1 cellular context compared by ENCODE assay signal in the genomic region with DNA sequence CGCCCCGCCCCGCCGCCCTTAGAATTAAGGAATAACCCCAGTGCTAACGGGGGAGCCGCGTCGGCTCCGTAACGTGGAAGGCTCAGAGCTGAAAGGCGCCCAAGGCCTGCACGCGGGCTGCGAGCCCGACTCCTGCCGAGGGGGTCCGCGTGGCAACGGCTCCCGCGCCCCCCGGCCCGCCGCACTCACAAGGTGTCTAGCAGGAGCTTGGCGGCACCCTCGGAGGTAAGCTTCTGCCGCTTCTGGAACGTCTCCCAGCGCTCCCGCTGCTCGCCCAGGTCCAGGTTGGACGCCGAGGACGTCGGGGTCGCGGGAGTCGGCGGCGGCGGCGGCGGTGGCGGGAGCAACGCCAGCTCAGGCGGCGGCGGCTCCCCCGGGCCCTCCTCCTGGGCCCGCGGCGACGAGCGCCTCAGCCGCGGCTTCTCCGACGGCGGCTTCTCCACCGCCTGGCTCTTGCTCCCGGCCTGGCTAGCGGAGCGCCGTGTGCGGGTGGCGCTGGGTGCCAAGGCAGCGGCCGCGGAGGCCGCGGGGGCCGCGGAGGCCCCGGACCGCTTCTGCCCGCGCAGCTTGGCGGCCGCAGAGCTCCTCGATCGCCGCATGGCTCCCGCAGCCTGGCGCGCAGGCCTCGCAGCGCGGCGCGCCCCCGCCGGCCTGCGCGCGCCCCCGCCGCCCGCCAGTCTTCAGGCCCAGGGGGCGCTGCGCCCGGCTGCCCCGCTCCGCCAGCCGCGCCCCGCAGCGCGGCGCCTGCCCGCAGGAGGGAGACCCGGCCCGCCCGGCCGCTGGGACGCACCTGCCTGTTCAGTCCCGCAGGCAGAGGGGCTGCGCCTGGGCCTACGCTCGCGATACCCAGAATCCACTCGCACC.
TF ChIP-seq lines count a peak whose summit lies in the region.

A gene (minus strand): TSS at position 632 of the 864 bp plus-strand sequence. CDS start 33 bp downstream, at position 599.

TF ChIP-seq in HepG2, 621 proteins besides CTCF, POLR2A, EP300 and RAD21 (continued from another document and continues in another):
- TF ChIP-seq, protein P1, sequence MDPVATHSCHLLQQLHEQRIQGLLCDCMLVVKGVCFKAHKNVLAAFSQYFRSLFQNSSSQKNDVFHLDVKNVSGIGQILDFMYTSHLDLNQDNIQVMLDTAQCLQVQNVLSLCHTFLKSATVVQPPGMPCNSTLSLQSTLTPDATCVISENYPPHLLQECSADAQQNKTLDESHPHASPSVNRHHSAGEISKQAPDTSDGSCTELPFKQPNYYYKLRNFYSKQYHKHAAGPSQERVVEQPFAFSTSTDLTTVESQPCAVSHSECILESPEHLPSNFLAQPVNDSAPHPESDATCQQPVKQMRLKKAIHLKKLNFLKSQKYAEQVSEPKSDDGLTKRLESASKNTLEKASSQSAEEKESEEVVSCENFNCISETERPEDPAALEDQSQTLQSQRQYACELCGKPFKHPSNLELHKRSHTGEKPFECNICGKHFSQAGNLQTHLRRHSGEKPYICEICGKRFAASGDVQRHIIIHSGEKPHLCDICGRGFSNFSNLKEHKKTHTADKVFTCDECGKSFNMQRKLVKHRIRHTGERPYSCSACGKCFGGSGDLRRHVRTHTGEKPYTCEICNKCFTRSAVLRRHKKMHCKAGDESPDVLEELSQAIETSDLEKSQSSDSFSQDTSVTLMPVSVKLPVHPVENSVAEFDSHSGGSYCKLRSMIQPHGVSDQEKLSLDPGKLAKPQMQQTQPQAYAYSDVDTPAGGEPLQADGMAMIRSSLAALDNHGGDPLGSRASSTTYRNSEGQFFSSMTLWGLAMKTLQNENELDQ (CRISPR knock-in tag; IDR thresholded peaks at IDR 0.05; ENCODE audit: borderline replicate concordance), result no peak
- TF ChIP-seq NFE2L2 (IDR thresholded peaks at IDR 0.05; ENCODE audit: low read length) (no peak), DR1 (CRISPR knock-in tag; IDR thresholded peaks at IDR 0.05) (peak; percentile 67; the same call in 1 of the 2 replicates), ZNF879 (CRISPR knock-in tag; IDR thresholded peaks at IDR 0.05) (no peak; the same call in 1 of the 2 replicates), TEAD3 (CRISPR knock-in tag; optimal IDR thresholded peaks at IDR 0.05; ENCODE audit: borderline replicate concordance) (peak; percentile 8), ETV6 (CRISPR knock-in tag; conservative IDR thresholded peaks at IDR 0.05) (no peak), ZNF331 (CRISPR knock-in tag; IDR thresholded peaks at IDR 0.05) (0 out of 2 replicates have a peak, but pooled peaks have one; percentile 30), NFATC3 (CRISPR knock-in tag; IDR thresholded peaks at IDR 0.05) (0 out of 2 replicates have a peak, but pooled peaks have one; percentile 7), ZNF232 (CRISPR knock-in tag; IDR thresholded peaks at IDR 0.05; ENCODE audit: borderline replicate concordance) (no peak), GABPB1 (CRISPR knock-in tag; IDR thresholded peaks at IDR 0.05) (peak; percentile 15; the same call in 1 of the 2 replicates), NONO (IDR thresholded peaks at IDR 0.05) (no peak), NONO (CRISPR knock-in tag; conservative IDR thresholded peaks at IDR 0.05) (no peak; the same call in 1 of the 2 replicates), ZNF75D (CRISPR knock-in tag; IDR thresholded peaks at IDR 0.05; ENCODE audit: borderline replicate concordance) (0 out of 2 replicates have a peak, but pooled peaks have one; percentile 54), MYC (CRISPR knock-in tag; IDR thresholded peaks at IDR 0.05; ENCODE audit: borderline replicate concordance) (peak; percentile 60), ARHGAP35 (CRISPR knock-in tag; IDR thresholded peaks at IDR 0.05; ENCODE audit: borderline replicate concordance) (no peak), TCF12 (IDR thresholded peaks at IDR 0.05) (no peak), TCF12 (CRISPR knock-in tag; IDR thresholded peaks at IDR 0.05) (0 out of 2 replicates have a peak, but pooled peaks have one; percentile 4), TMF1 (CRISPR knock-in tag; IDR thresholded peaks at IDR 0.05; ENCODE audit: low read depth) (peak; percentile 76; the same call in 1 of the 2 replicates), THAP11 (CRISPR knock-in tag; IDR thresholded peaks at IDR 0.05) (0 out of 2 replicates have a peak, but pooled peaks have one; percentile 31), NFE2L1 (CRISPR knock-in tag; IDR thresholded peaks at IDR 0.05; ENCODE audit: borderline replicate concordance) (no peak), PHF21A (CRISPR knock-in tag; IDR thresholded peaks at IDR 0.05) (peak; percentile 53), REPIN1 (CRISPR knock-in tag; IDR thresholded peaks at IDR 0.05; ENCODE audit: borderline replicate concordance, low read depth) (no peak; the same call in 1 of the 2 replicates), KDM2A (CRISPR knock-in tag; IDR thresholded peaks at IDR 0.05; ENCODE audit: borderline replicate concordance, low read depth) (0 out of 2 replicates have a peak, but pooled peaks have one; percentile 3), ZC3H4 (CRISPR knock-in tag; IDR thresholded peaks at IDR 0.05; ENCODE audit: borderline replicate concordance) (no peak), WIZ (CRISPR knock-in tag; IDR thresholded peaks at IDR 0.05) (0 out of 2 replicates have a peak, but pooled peaks have one; percentile 52), ZNF256 (CRISPR knock-in tag; conservative IDR thresholded peaks at IDR 0.05) (no peak), KMT2A (CRISPR knock-in tag; IDR thresholded peaks at IDR 0.05) (peak; percentile 25; the same call in 1 of the 2 replicates), ZNF766 (CRISPR knock-in tag; IDR thresholded peaks at IDR 0.05; ENCODE audit: borderline replicate concordance) (peak; percentile 26; the same call in 1 of the 2 replicates), ZNF780A (CRISPR knock-in tag; IDR thresholded peaks at IDR 0.05) (no peak)
- TF ChIP-seq, protein P2, sequence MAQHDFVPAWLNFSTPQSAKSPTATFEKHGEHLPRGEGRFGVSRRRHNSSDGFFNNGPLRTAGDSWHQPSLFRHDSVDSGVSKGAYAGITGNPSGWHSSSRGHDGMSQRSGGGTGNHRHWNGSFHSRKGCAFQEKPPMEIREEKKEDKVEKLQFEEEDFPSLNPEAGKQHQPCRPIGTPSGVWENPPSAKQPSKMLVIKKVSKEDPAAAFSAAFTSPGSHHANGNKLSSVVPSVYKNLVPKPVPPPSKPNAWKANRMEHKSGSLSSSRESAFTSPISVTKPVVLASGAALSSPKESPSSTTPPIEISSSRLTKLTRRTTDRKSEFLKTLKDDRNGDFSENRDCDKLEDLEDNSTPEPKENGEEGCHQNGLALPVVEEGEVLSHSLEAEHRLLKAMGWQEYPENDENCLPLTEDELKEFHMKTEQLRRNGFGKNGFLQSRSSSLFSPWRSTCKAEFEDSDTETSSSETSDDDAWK (CRISPR knock-in tag; IDR thresholded peaks at IDR 0.05), result no peak
- TF ChIP-seq, protein P3, sequence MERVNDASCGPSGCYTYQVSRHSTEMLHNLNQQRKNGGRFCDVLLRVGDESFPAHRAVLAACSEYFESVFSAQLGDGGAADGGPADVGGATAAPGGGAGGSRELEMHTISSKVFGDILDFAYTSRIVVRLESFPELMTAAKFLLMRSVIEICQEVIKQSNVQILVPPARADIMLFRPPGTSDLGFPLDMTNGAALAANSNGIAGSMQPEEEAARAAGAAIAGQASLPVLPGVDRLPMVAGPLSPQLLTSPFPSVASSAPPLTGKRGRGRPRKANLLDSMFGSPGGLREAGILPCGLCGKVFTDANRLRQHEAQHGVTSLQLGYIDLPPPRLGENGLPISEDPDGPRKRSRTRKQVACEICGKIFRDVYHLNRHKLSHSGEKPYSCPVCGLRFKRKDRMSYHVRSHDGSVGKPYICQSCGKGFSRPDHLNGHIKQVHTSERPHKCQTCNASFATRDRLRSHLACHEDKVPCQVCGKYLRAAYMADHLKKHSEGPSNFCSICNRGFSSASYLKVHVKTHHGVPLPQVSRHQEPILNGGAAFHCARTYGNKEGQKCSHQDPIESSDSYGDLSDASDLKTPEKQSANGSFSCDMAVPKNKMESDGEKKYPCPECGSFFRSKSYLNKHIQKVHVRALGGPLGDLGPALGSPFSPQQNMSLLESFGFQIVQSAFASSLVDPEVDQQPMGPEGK (CRISPR knock-in tag; IDR thresholded peaks at IDR 0.05), result 0 out of 2 replicates have a peak, but pooled peaks have one; percentile 10
- TF ChIP-seq, protein P4, sequence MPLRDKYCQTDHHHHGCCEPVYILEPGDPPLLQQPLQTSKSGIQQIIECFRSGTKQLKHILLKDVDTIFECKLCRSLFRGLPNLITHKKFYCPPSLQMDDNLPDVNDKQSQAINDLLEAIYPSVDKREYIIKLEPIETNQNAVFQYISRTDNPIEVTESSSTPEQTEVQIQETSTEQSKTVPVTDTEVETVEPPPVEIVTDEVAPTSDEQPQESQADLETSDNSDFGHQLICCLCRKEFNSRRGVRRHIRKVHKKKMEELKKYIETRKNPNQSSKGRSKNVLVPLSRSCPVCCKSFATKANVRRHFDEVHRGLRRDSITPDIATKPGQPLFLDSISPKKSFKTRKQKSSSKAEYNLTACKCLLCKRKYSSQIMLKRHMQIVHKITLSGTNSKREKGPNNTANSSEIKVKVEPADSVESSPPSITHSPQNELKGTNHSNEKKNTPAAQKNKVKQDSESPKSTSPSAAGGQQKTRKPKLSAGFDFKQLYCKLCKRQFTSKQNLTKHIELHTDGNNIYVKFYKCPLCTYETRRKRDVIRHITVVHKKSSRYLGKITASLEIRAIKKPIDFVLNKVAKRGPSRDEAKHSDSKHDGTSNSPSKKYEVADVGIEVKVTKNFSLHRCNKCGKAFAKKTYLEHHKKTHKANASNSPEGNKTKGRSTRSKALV (CRISPR knock-in tag; IDR thresholded peaks at IDR 0.05), result peak; percentile 63; the same call in 1 of the 2 replicates
- TF ChIP-seq, protein P5, sequence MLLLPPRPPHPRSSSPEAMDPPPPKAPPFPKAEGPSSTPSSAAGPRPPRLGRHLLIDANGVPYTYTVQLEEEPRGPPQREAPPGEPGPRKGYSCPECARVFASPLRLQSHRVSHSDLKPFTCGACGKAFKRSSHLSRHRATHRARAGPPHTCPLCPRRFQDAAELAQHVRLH (CRISPR knock-in tag; IDR thresholded peaks at IDR 0.05; ENCODE audit: borderline replicate concordance, low read depth), result 0 out of 2 replicates have a peak, but pooled peaks have one; percentile 32
- TF ChIP-seq, protein P6, sequence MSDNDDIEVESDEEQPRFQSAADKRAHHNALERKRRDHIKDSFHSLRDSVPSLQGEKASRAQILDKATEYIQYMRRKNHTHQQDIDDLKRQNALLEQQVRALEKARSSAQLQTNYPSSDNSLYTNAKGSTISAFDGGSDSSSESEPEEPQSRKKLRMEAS (IDR thresholded peaks at IDR 0.05), result peak; percentile 86
- TF ChIP-seq, protein P7, sequence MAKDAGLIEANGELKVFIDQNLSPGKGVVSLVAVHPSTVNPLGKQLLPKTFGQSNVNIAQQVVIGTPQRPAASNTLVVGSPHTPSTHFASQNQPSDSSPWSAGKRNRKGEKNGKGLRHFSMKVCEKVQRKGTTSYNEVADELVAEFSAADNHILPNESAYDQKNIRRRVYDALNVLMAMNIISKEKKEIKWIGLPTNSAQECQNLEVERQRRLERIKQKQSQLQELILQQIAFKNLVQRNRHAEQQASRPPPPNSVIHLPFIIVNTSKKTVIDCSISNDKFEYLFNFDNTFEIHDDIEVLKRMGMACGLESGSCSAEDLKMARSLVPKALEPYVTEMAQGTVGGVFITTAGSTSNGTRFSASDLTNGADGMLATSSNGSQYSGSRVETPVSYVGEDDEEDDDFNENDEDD (CRISPR knock-in tag; IDR thresholded peaks at IDR 0.05; ENCODE audit: borderline replicate concordance), result peak; percentile 60; the same call in 1 of the 2 replicates
- TF ChIP-seq, protein P8, sequence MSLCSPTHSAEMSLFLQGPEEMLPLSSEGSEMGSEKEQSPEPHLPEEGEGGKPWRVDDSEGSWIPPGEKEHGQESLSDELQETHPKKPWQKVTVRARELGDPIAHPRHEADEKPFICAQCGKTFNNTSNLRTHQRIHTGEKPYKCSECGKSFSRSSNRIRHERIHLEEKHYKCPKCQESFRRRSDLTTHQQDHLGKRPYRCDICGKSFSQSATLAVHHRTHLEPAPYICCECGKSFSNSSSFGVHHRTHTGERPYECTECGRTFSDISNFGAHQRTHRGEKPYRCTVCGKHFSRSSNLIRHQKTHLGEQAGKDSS (CRISPR knock-in tag; IDR thresholded peaks at IDR 0.05; ENCODE audit: borderline replicate concordance, low read depth), result 0 out of 2 replicates have a peak, but pooled peaks have one; percentile 15
- TF ChIP-seq, protein P9, sequence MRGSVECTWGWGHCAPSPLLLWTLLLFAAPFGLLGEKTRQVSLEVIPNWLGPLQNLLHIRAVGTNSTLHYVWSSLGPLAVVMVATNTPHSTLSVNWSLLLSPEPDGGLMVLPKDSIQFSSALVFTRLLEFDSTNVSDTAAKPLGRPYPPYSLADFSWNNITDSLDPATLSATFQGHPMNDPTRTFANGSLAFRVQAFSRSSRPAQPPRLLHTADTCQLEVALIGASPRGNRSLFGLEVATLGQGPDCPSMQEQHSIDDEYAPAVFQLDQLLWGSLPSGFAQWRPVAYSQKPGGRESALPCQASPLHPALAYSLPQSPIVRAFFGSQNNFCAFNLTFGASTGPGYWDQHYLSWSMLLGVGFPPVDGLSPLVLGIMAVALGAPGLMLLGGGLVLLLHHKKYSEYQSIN (CRISPR knock-in tag; IDR thresholded peaks at IDR 0.05; ENCODE audit: borderline replicate concordance), result no peak
- TF ChIP-seq, protein P10, sequence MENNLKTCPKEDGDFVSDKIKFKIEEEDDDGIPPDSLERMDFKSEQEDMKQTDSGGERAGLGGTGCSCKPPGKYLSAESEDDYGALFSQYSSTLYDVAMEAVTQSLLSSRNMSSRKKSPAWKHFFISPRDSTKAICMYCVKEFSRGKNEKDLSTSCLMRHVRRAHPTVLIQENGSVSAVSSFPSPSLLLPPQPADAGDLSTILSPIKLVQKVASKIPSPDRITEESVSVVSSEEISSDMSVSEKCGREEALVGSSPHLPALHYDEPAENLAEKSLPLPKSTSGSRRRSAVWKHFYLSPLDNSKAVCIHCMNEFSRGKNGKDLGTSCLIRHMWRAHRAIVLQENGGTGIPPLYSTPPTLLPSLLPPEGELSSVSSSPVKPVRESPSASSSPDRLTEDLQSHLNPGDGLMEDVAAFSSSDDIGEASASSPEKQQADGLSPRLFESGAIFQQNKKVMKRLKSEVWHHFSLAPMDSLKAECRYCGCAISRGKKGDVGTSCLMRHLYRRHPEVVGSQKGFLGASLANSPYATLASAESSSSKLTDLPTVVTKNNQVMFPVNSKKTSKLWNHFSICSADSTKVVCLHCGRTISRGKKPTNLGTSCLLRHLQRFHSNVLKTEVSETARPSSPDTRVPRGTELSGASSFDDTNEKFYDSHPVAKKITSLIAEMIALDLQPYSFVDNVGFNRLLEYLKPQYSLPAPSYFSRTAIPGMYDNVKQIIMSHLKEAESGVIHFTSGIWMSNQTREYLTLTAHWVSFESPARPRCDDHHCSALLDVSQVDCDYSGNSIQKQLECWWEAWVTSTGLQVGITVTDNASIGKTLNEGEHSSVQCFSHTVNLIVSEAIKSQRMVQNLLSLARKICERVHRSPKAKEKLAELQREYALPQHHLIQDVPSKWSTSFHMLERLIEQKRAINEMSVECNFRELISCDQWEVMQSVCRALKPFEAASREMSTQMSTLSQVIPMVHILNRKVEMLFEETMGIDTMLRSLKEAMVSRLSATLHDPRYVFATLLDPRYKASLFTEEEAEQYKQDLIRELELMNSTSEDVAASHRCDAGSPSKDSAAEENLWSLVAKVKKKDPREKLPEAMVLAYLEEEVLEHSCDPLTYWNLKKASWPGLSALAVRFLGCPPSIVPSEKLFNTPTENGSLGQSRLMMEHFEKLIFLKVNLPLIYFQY (CRISPR knock-in tag; IDR thresholded peaks at IDR 0.05; ENCODE audit: borderline replicate concordance), result peak; percentile 61; the same call in 1 of the 2 replicates
- TF ChIP-seq, protein P11, sequence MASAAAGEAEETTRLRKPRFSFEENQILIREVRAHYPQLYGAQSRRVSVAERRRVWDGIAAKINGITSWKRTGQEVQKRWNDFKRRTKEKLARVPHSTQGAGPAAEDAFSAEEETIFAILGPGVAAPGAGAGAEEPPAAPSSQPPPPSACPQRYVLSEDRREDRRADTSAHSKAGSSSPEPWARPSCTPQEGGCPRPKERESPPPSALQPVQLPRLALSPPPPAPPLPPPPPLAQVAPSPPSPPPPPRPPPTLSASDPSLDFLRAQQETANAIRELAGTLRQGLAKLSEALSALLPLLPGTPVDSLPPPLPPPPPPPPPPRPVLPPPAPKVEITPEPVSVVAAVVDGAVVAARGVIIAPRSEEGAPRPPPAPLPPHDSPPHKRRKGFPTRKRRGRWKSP (CRISPR knock-in tag; IDR thresholded peaks at IDR 0.05), result 0 out of 2 replicates have a peak, but pooled peaks have one; percentile 59
